In the genomic region with DNA sequence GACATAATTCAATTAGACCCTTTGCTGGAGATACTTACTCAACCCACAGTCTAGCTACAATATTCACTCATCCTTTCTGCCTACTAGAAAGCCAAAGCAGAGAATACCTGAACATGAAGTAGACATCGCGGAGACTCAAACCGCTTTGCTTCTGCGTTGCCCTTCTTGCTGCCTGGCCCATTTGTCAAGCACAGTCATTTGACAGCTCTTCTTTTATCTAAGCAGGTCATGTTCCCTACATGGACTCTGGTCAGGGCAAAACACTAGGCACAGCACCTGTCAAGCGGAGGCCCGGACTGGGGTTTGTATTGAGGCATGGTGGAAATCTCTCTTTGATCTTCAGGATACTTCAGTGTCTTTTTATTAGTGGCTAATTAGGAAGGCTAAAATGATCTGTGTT, we compare ENCODE assay signal across 17 cellular contexts.
DNase-seq lines count a peak whose midpoint lies in the region; ATAC-seq, FAIRE-seq and TF ChIP-seq lines count a peak whose summit lies in the region.
"Had no signal": no experiment of that assay in that cellular context is flagged by ENCODE, and none has a peak within 500 bp of the region (broad histone marks: within the 10 kb centered on the region; RNA-seq: fewer than 3 reads in every experiment).

No MANE protein-coding gene starts in this region.

- TF ChIP-seq RAD21 in HepG2 (CRISPR knock-in tag; IDR thresholded peaks at IDR 0.05), result no peak

- peaks cover 20% of the 10 kb centered on the region for H3K4me1 Mint-ChIP-seq in neural progenitor cell

- H4K20me1 ChIP-seq in HepG2 (ENCODE audit: insufficient read depth, low read length) (no peaks in the 10 kb centered on the region), neural progenitor cell (ENCODE audit: low read depth) (no peaks in the 10 kb centered on the region)
- H4K20me1 ChIP-seq: BLaER1 had no signal

- peaks cover 25% of the 10 kb centered on the region for H3K36me3 Mint-ChIP-seq in neural progenitor cell

- no peak overlapping the region for H3K4me2 ChIP-seq in HepG2 (ENCODE audit: low read depth, low read length)
- H3K4me2 ChIP-seq in neural progenitor cell, result no peak overlapping the region
- H3K4me2 ChIP-seq: BLaER1 had no signal

- TF ChIP-seq EP300 in HepG2 (IDR thresholded peaks at IDR 0.05; ENCODE audit: low read depth in 2 of 2, low read length in 2 of 2) (no peak), HepG2 (CRISPR knock-in tag; IDR thresholded peaks at IDR 0.05; ENCODE audit: borderline replicate concordance) (no peak)

- in situ Hi-C loops in HepG2 (cut with HindIII; ENCODE audit: extremely low pct_ligation_motif_present, low pct_unique_long_range_greater_than_20kb), result no loop called here

- H2AFZ ChIP-seq in HepG2 (ENCODE audit: low read length), result no peak overlapping the region
- H2AFZ ChIP-seq in neural progenitor cell (replicated peaks), result no peak overlapping the region

- H3K4me3 ChIP-seq in right cardiac atrium (ENCODE audit: low read length) (no peak overlapping the region), HepG2 (replicated peaks in 1 of 3; ENCODE audit: insufficient read depth in 1 of 3, low read depth in 2 of 3, low read length in 3 of 3) (no peak overlapping the region), right lobe of liver (no peak overlapping the region), neural progenitor cell (no peak overlapping the region)
- H3K4me3 ChIP-seq: BLaER1 had no signal

- no peaks in the 10 kb centered on the region for H3K79me2 ChIP-seq in HepG2 (ENCODE audit: insufficient read depth, low read length)
- no peaks in the 10 kb centered on the region for H3K79me2 ChIP-seq in neural progenitor cell (ENCODE audit: low read depth)

- 90% methylated on average over 6 of the region's 6 CpGs for WGBS in right cardiac atrium
- WGBS in HepG2 (ENCODE audit: low lambda C conversion rate), result 96% methylated on average over 6 of the region's 6 CpGs
- 94% methylated on average over 6 of the region's 6 CpGs for WGBS in right lobe of liver (ENCODE audit: insufficient coverage, low coverage, low lambda C conversion rate, missing lambda C conversion rate)

- POLR2A ChIA-PET in HepG2 (lab: Yijun Ruan, JAX), result no interaction called here

- TF ChIP-seq CTCF in HepG2 (CRISPR knock-in tag; IDR thresholded peaks at IDR 0.05) (no peak), right lobe of liver (IDR thresholded peaks at IDR 0.05) (no peak), neural progenitor cell (IDR thresholded peaks at IDR 0.05) (no peak)

- intact Hi-C loops in Right ventricle myocardium inferior (cut with DNase I), result loop anchor here (10.0 kb wide), 1 partner anchor 141 kb away; a partner anchor contains a TSS
- intact Hi-C loops in right cardiac atrium (cut with DNase I), result no loop called here
- intact Hi-C loops in HepG2 (cut with micrococcal nuclease; ENCODE audit: unreplicated experiment), result no loop called here
- intact Hi-C loops in right lobe of liver (cut with DNase I), result no loop called here

- H3K36me3 ChIP-seq in HepG2 (replicated peaks in 1 of 2; ENCODE audit: control insufficient read depth in 1 of 2, insufficient read depth in 2 of 2, low read length in 2 of 2) (peaks cover 0 to 4% of the 10 kb centered on the region in 2 experiments; a peak in 4 of 5 replicates), right lobe of liver (peaks cover 0 to under 1% (median under 1%) of the 10 kb centered on the region in 4 donors), neural progenitor cell (no peaks in the 10 kb centered on the region)

- no peak for FAIRE-seq in HepG2 (lab: Jason Lieb, UNC)
- FAIRE-seq: GM19239, H1, HTR-8/SVneo had no signal

- no peak for DNase-seq in Right ventricle myocardium inferior (ENCODE audit: missing footprints)
- no peak for DNase-seq in right cardiac atrium
- peak; percentile 7 for DNase-seq in HepG2 (ENCODE audit: low spot score)
- no peak for DNase-seq in right lobe of liver
- no peak for DNase-seq in neural progenitor cell (ENCODE audit: low spot score)
- no peak for DNase-seq in activated CD4-positive, alpha-beta T cell treated with anti-CD3 and anti-CD28 coated beads, Interleukin-2, amount 50 U/mL, for 48 hours
- DNase-seq: 8988T; Calu3; CD8-positive, alpha-beta T cell; DMS79 treated with DMSO at 0.1 percent for 48 hours; GF-D8; H9 had no signal

- H3K27me3 ChIP-seq in right cardiac atrium (ENCODE audit: control insufficient read depth, insufficient read depth) (no peaks in the 10 kb centered on the region), HepG2 (ENCODE audit: control insufficient read depth in 1 of 2, insufficient read depth in 2 of 2, low read length in 2 of 2) (no peaks in the 10 kb centered on the region), right lobe of liver (no peaks in the 10 kb centered on the region), neural progenitor cell (no peaks in the 10 kb centered on the region)
- H3K27me3 ChIP-seq: BLaER1 had no signal

- H3K4me1 ChIP-seq in right cardiac atrium (ENCODE audit: control insufficient read depth, insufficient read depth, low read length), result no peaks in the 10 kb centered on the region
- H3K4me1 ChIP-seq in HepG2 (ENCODE audit: insufficient read depth, low read length), result no peaks in the 10 kb centered on the region
- no peaks in the 10 kb centered on the region for H3K4me1 ChIP-seq in right lobe of liver
- peaks cover 20% of the 10 kb centered on the region for H3K4me1 ChIP-seq in neural progenitor cell
- H3K4me1 ChIP-seq: BLaER1 had no signal

- peak overlapping the region; percentile 72 for H3K27ac Mint-ChIP-seq in neural progenitor cell
- H3K27ac Mint-ChIP-seq: CD8-positive, alpha-beta T cell; H9 had no signal

- H3K27me3 Mint-ChIP-seq in neural progenitor cell (ENCODE audit: insufficient read depth, low read depth), result peaks cover 2% of the 10 kb centered on the region

- CTCF ChIA-PET in HepG2 (lab: Yijun Ruan, JAX; ENCODE audit: low intra/inter-chr PET ratio, low total read pairs), result no interaction called here

- TF ChIP-seq POLR2A in HepG2 (IDR thresholded peaks at IDR 0.05; ENCODE audit: insufficient read depth in 1 of 2, low read depth in 2 of 2, low read length in 2 of 2) (no peak), right lobe of liver (IDR thresholded peaks at IDR 0.05) (no peak)

- H3F3A ChIP-seq in neural progenitor cell (ENCODE audit: low read depth), result no peaks in the 10 kb centered on the region

- no peak overlapping the region for H3K4me3 Mint-ChIP-seq in neural progenitor cell
- H3K4me3 Mint-ChIP-seq: CD8-positive, alpha-beta T cell; H9 had no signal

- no TSS peak for BruUV-seq in HepG2 (replicated peaks; lab: Mats Ljungman, UMichigan)

- H3K9me3 ChIP-seq in right cardiac atrium (ENCODE audit: control insufficient read depth, low read length) (no peaks in the 10 kb centered on the region), HepG2 (ENCODE audit: low read length) (no peaks in the 10 kb centered on the region), right lobe of liver (no peaks in the 10 kb centered on the region), neural progenitor cell (ENCODE audit: low read depth) (no peaks in the 10 kb centered on the region)
- H3K9me3 ChIP-seq: BLaER1 had no signal

- H3K27ac ChIP-seq in right cardiac atrium (ENCODE audit: low read length) (no peak overlapping the region), HepG2 (ENCODE audit: extremely low read length, insufficient read depth, low read length) (no peak overlapping the region), right lobe of liver (no peak overlapping the region), neural progenitor cell (no peak overlapping the region)
- H3K27ac ChIP-seq: BLaER1 had no signal

- no peaks in the 10 kb centered on the region for H3K9me3 Mint-ChIP-seq in neural progenitor cell
- H3K9me3 Mint-ChIP-seq: CD8-positive, alpha-beta T cell; H9 had no signal

- H3K9ac ChIP-seq in HepG2 (ENCODE audit: insufficient read depth, low read depth, low read length), result no peak overlapping the region
- H3K9ac ChIP-seq in neural progenitor cell, result no peak overlapping the region
- H3K9ac ChIP-seq: BLaER1 had no signal

- ATAC-seq in Right ventricle myocardium inferior (peak; percentile 53), right cardiac atrium (no peak), HepG2 (peak; percentile 12; the same call in 1 of the 3 replicates), right lobe of liver (no peak), GM18498 (IDR thresholded peaks at IDR 0.05; ENCODE audit: unreplicated experiment) (no peak)
- ATAC-seq: CD8-positive, alpha-beta T cell had no signal

TF ChIP-seq in HepG2, 621 proteins besides CTCF, POLR2A, EP300 and RAD21 (continues in another document):
- TF ChIP-seq, protein P1, sequence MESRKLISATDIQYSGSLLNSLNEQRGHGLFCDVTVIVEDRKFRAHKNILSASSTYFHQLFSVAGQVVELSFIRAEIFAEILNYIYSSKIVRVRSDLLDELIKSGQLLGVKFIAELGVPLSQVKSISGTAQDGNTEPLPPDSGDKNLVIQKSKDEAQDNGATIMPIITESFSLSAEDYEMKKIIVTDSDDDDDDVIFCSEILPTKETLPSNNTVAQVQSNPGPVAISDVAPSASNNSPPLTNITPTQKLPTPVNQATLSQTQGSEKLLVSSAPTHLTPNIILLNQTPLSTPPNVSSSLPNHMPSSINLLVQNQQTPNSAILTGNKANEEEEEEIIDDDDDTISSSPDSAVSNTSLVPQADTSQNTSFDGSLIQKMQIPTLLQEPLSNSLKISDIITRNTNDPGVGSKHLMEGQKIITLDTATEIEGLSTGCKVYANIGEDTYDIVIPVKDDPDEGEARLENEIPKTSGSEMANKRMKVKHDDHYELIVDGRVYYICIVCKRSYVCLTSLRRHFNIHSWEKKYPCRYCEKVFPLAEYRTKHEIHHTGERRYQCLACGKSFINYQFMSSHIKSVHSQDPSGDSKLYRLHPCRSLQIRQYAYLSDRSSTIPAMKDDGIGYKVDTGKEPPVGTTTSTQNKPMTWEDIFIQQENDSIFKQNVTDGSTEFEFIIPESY (CRISPR knock-in tag; IDR thresholded peaks at IDR 0.05), result peak; percentile 51
- TF ChIP-seq HNF4A (CRISPR knock-in tag; IDR thresholded peaks at IDR 0.05) (0 out of 2 replicates have a peak, but pooled peaks have one; percentile 11), ZNF558 (CRISPR knock-in tag; IDR thresholded peaks at IDR 0.05; ENCODE audit: borderline replicate concordance) (no peak)

Comparison
In these comparisons a context has a peak if more than half of its experiments do, and no peak if none do; other contexts are left out.
1. ATAC-seq: peak in Right ventricle myocardium inferior (single experiment) and HepG2 (single experiment); none in right cardiac atrium (0 of 2), right lobe of liver (0 of 4) and GM18498 (single experiment).